Comparison of ENCODE assay signal across 6 cellular contexts in the genomic region with DNA sequence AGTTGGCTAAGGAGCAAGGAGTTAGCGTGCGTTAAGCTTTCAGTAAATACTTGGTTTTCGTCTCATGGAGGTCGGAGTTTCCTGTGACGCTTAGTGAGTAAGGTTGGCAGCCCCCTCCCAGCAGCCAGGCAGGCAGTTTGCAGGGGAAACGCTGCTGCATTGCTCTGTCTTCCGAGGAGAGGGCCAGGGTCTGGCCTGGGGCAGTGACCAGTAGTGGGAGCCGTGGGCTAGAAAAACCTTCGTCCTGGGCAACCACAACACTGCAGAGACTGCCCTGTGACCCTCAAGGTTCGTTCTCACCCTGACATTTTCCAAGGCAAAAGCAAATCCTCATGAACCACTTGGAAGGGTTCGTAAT. TPM values are rescaled to one million over a fixed set of nuclear protein-coding genes. Genes with fewer than 3 reads are reported as not detected.
A peak's percentile ranks its signal among the peaks of the same experiment; 100 is the strongest.
DNase-seq lines count a peak whose midpoint lies in the region; ATAC-seq and TF ChIP-seq lines count a peak whose summit lies in the region.

No MANE protein-coding gene starts in this region.

- whole genome bisulfite sequencing in sigmoid colon, 2 donors = 1 to 4% methylated on average over 11 of the region's 11 CpGs

- H3K9me3 Mint-ChIP-seq in effector memory CD8-positive, alpha-beta T cell = no peaks in the 10 kb centered on the region

- no peak for TF ChIP-seq EP300 in sigmoid colon (IDR thresholded peaks at IDR 0.05)

- no peaks in the 10 kb centered on the region for H3K27me3 Mint-ChIP-seq in effector memory CD8-positive, alpha-beta T cell

- H3K27ac Mint-ChIP-seq in effector memory CD8-positive, alpha-beta T cell = peak overlapping the region; percentile 95 to 97

- TF ChIP-seq CTCF in sigmoid colon (IDR thresholded peaks at IDR 0.05) = no peak

- no peak for ATAC-seq in effector memory CD8-positive, alpha-beta T cell (replicated peaks)

- H3K36me3 ChIP-seq in HUES6 (ENCODE audit: control insufficient read depth, insufficient read depth, low read length) = no peaks in the 10 kb centered on the region
- H3K36me3 ChIP-seq in sigmoid colon = no peaks in the 10 kb centered on the region

- DNase-seq in AG20443 (ENCODE audit: low spot score) (peak; percentile 38), sigmoid colon (no peak), C1 segment of cervical spinal cord (lab: John Stamatoyannopoulos, UW) (no peak)
- no peak for DNase-seq in effector memory CD8-positive, alpha-beta T cell
- DNase-seq in activated effector memory CD4-positive, alpha-beta T cell treated with Interleukin-2 at 50 U/mL for 16 hours = no peak

- H3K9me3 ChIP-seq in HUES6 (ENCODE audit: control insufficient read depth, insufficient read depth, low read depth, low read length) (no peaks in the 10 kb centered on the region), sigmoid colon (no peaks in the 10 kb centered on the region)

- H3K4me1 Mint-ChIP-seq in effector memory CD8-positive, alpha-beta T cell (ENCODE audit: low read depth in 2 of 2) = peaks cover 33 to 41% of the 10 kb centered on the region in 2 donors

- H3K4me3 ChIP-seq in HUES6 (ENCODE audit: low read depth, low read length) = peak overlapping the region; percentile 96
- H3K4me3 ChIP-seq in sigmoid colon = peak overlapping the region; percentile 88 to 100 (median 98)

- intact Hi-C loops in sigmoid colon (cut with DNase I) = loop anchor here (2.0 to 10.0 kb wide), 4 partner anchors 40 to 258 kb away; a partner anchor contains a TSS

- H3K9ac ChIP-seq in HUES6 (ENCODE audit: low read length) = peak overlapping the region; percentile 77

- H3K4me1 ChIP-seq in HUES6 (ENCODE audit: control insufficient read depth, insufficient read depth, low read length) (peaks cover 12% of the 10 kb centered on the region), sigmoid colon (peaks cover 0 to 47% (median 37%) of the 10 kb centered on the region in 4 donors)

- no peak overlapping the region for H3K27ac ChIP-seq in HUES6 (ENCODE audit: low read depth, low read length)
- H3K27ac ChIP-seq in sigmoid colon = peak overlapping the region; percentile 89 to 95 (median 94)

- H3K36me3 Mint-ChIP-seq in effector memory CD8-positive, alpha-beta T cell (ENCODE audit: insufficient read depth) = peaks cover 32% of the 10 kb centered on the region

- TF ChIP-seq POLR2A in sigmoid colon (IDR thresholded peaks at IDR 0.05) = no peak

- H3K27me3 ChIP-seq in HUES6 (ENCODE audit: control insufficient read depth, insufficient read depth, low read length) = no peaks in the 10 kb centered on the region
- no peaks in the 10 kb centered on the region for H3K27me3 ChIP-seq in sigmoid colon

- peak overlapping the region; percentile 94 to 96 for H3K4me3 Mint-ChIP-seq in effector memory CD8-positive, alpha-beta T cell

RNA-seq across cellular contexts. Expression of a gene that starts 0.4 kb away (rescaled TPM):
- 10 to 100 TPM; 19.3 to 42.6 (median 32.6) TPM for total RNA-seq in sigmoid colon
- 10 to 100 TPM in 2 of 3 donors, 1 to 10 TPM in 1; 4.6 to 34.5 (median 12.6) TPM for polyA plus RNA-seq in sigmoid colon

RNA-seq across cellular contexts. Expression of a gene that starts 0.6 kb away (rescaled TPM):
- total RNA-seq in sigmoid colon = 100 to 1,000 TPM in 1 of 4 donors, 10 to 100 TPM in 3; 40.8 to 494 (median 60.4) TPM
- 100 to 1,000 TPM; 124 to 276 (median 150) TPM for polyA plus RNA-seq in sigmoid colon

RNA-seq across cellular contexts. Expression of a gene that starts 40.7 kb away (rescaled TPM):
- total RNA-seq in sigmoid colon = 1 to 10 TPM; 3.5 to 8.9 (median 5.1) TPM
- 10 to 100 TPM; 19.8 to 26.2 (median 23.6) TPM for polyA plus RNA-seq in sigmoid colon

RNA-seq across cellular contexts. Expression of a gene that starts 54.2 kb away (rescaled TPM):
- 10 to 100 TPM in 1 of 4 donors, 1 to 10 TPM in 3; 7.1 to 15.2 (median 7.6) TPM for total RNA-seq in sigmoid colon
- 10 to 100 TPM in 1 of 3 donors, 1 to 10 TPM in 2; 1.2 to 13.3 (median 4.2) TPM for polyA plus RNA-seq in sigmoid colon
